In the genomic region with DNA sequence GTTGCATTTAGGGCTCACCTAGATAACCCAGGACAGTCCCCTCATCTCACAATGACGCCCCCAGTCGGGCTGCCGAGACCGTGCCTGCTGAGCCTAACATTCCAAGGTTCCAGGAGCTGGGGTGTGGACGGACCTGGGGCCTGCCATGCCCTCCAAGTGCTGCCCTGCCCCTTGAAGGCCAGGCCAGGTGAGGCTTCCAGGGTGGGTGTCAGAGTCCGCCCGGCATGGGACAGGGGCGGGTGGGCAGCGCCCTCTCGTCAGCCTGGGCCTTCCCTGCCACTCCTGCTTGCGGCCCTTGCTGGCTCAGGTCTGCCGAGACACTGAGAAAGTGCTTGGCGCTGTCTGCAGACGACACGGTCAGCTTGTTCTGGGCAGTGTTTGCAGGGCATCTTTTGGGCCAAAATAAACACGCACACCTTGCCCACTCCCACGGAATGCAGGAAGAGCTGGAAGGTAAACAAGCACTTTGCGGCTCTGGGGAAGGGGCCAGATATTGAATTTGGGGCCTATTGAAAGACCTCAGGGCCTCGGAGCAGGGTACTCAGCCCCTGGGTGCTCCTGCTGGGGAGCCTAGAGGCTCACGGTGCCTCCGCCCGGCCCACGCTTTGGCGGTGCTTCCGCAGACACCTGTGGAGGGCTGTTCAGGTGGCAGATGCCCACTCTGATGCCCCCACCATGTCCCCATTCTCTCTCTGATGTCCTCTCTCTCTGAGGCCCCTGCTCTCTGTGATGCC, we compare ENCODE assay signal across 1 cellular context.
TF ChIP-seq lines count a peak whose summit lies in the region.

No MANE protein-coding gene starts in this region.

TF ChIP-seq in HepG2, 621 proteins besides CTCF, POLR2A, EP300 and RAD21:
- TF ChIP-seq ZBTB20 (CRISPR knock-in tag; IDR thresholded peaks at IDR 0.05; ENCODE audit: borderline replicate concordance, low read depth), result no peak
- TF ChIP-seq ZSCAN22 (CRISPR knock-in tag; IDR thresholded peaks at IDR 0.05), result no peak
